In the genomic region with DNA sequence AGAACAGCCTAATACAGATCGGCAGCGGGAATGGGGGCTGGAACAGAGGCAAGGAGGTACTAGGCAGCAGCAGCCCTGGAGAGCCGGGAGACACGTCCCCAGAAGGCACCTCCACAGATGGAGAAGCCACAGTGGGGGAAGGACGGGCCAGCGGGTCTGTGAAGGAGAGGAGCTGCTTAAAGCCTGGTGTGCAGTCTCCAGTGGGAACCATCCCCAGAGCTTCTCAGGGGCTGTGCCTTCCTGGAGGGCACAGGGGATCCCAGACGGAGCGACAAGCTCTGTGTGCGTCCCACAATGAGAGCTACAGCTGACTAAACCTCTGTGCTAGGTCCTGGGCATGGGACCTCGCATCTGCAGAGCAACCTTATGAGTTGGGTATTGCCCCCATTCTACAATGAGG, we compare ENCODE assay signal across 16 cellular contexts. TPM values are rescaled to one million over a fixed set of nuclear protein-coding genes. Genes with fewer than 3 reads are reported as not detected.
DNase-seq lines count a peak whose midpoint lies in the region; ATAC-seq and TF ChIP-seq lines count a peak whose summit lies in the region.
"Had no signal": no experiment of that assay in that cellular context is flagged by ENCODE, and none has a peak within 500 bp of the region (broad histone marks: within the 10 kb centered on the region; RNA-seq: fewer than 3 reads in every experiment).

No MANE protein-coding gene starts in this region.

- no peaks in the 10 kb centered on the region for H3K9me3 ChIP-seq in neuronal stem cell (replicated peaks in 1 of 2; ENCODE audit: control insufficient read depth in 2 of 2, insufficient read depth in 1 of 2, low read depth in 1 of 2, low read length in 2 of 2)
- H3K9me3 ChIP-seq in gastrocnemius medialis, result no peaks in the 10 kb centered on the region
- H3K9me3 ChIP-seq: A549, left lung, psoas muscle had no signal

- peaks cover 100% of the 10 kb centered on the region for H3K36me3 Mint-ChIP-seq in activated T-cell treated with anti-CD3 and anti-CD28 coated beads, Interleukin-2, amount 50 U/mL, for 24 hours (ENCODE audit: low read depth)
- peaks cover 92% of the 10 kb centered on the region for H3K36me3 Mint-ChIP-seq in central memory CD8-positive, alpha-beta T cell (ENCODE audit: insufficient read depth)

- no peaks in the 10 kb centered on the region for H3K79me1 ChIP-seq in neuronal stem cell (ENCODE audit: low read depth, low read length)

- H3K27me3 Mint-ChIP-seq in activated T-cell treated with anti-CD3 and anti-CD28 coated beads, Interleukin-2, amount 50 U/mL, for 24 hours, result no peaks in the 10 kb centered on the region
- no peaks in the 10 kb centered on the region for H3K27me3 Mint-ChIP-seq in central memory CD8-positive, alpha-beta T cell

- H3K27ac Mint-ChIP-seq in activated T-cell treated with anti-CD3 and anti-CD28 coated beads, Interleukin-2, amount 50 U/mL, for 24 hours, result peak overlapping the region; percentile 91
- peak overlapping the region; percentile 93 for H3K27ac Mint-ChIP-seq in central memory CD8-positive, alpha-beta T cell (ENCODE audit: low read depth)

- no peak overlapping the region for H3K4me3 ChIP-seq in neuronal stem cell (ENCODE audit: low read length in 2 of 2)
- no peak overlapping the region for H3K4me3 ChIP-seq in gastrocnemius medialis
- H3K4me3 ChIP-seq: A549, left lung, psoas muscle had no signal

- H3K36me3 ChIP-seq in neuronal stem cell (replicated peaks in 1 of 2; ENCODE audit: control insufficient read depth in 2 of 2, insufficient read depth in 2 of 2, low read length in 2 of 2) (peaks cover 59 to 96% of the 10 kb centered on the region in 2 donors), gastrocnemius medialis (peaks cover 0 to 71% of the 10 kb centered on the region in 2 donors)

- no CpG with 5 or more reads among the region's 10 CpGs for WGBS in neuronal stem cell (ENCODE audit: extremely low coverage in 2 of 2, insufficient read length in 2 of 2, insufficient replicate concordance in 1 of 2), 2 donors

- H3K23ac ChIP-seq in neuronal stem cell (ENCODE audit: low read depth, low read length, poor library complexity), result peak overlapping the region; percentile 27

- H3K4ac ChIP-seq in neuronal stem cell (ENCODE audit: low read length), result no peak overlapping the region

- no peak overlapping the region for H4K8ac ChIP-seq in neuronal stem cell (ENCODE audit: low read depth, low read length)

- H2AFZ ChIP-seq in neuronal stem cell (ENCODE audit: low read length), result no peak overlapping the region

- H3K9ac ChIP-seq in neuronal stem cell (ENCODE audit: low read depth, low read length, poor library complexity), result no peak overlapping the region

- H3K27ac ChIP-seq in neuronal stem cell (replicated peaks; ENCODE audit: low read length), result no peak overlapping the region
- H3K27ac ChIP-seq in gastrocnemius medialis, result no peak overlapping the region
- H3K27ac ChIP-seq: A549, left lung, psoas muscle had no signal

- H2BK12ac ChIP-seq in neuronal stem cell (ENCODE audit: low read length), result no peak overlapping the region

- no peak for DNase-seq in activated T-cell treated with anti-CD3 and anti-CD28 coated beads, Interleukin-2, amount 50 U/mL, for 24 hours
- DNase-seq in activated T-cell treated with anti-CD3 and anti-CD28 coated beads for 4 hours, result no peak
- peak; percentile 29 for DNase-seq in RKO (ENCODE audit: low spot score)
- no peak for DNase-seq in central memory CD8-positive, alpha-beta T cell (ENCODE audit: low spot score in 2 of 2)
- no peak for DNase-seq in neuronal stem cell (ENCODE audit: low spot score)
- DNase-seq in EL, result no peak
- DNase-seq in NCI-H1436 treated with DMSO at 0.1 percent for 48 hours (lab: John Stamatoyannopoulos, UW), result no peak
- no peak for DNase-seq in gastrocnemius medialis
- DNase-seq: activated naive CD4-positive, alpha-beta T cell treated with anti-CD3 and anti-CD28 coated beads, Interleukin-2, amount 50 U/mL, for 16 hours; cerebellar nuclear complex; left lung; NCI-H1105 treated with DMSO at 0.1 percent for 48 hours; NCI-H2171; NCI-H82; psoas muscle had no signal

- H3K4me2 ChIP-seq in neuronal stem cell (ENCODE audit: insufficient read depth, low read length, poor library complexity, severe bottlenecking), result no peak overlapping the region
- H3K4me2 ChIP-seq: A549 had no signal

- ATAC-seq in central memory CD8-positive, alpha-beta T cell (replicated peaks; ENCODE audit: extremely low read depth, poor library complexity, severe bottlenecking), result no peak
- ATAC-seq in gastrocnemius medialis, result no peak
- ATAC-seq: A549 had no signal

- in situ Hi-C loops in gastrocnemius medialis (cut with MboI; ENCODE audit: low sequenced_read_pairs in 4 of 4), result no loop called here

- TF ChIP-seq POLR2A in gastrocnemius medialis (IDR thresholded peaks at IDR 0.05), result no peak

- no peak overlapping the region for H3K14ac ChIP-seq in neuronal stem cell (ENCODE audit: low read length)

- no peak overlapping the region for H4K91ac ChIP-seq in neuronal stem cell (ENCODE audit: low read depth, low read length, poor library complexity)

- no peak overlapping the region for H2BK5ac ChIP-seq in neuronal stem cell (ENCODE audit: low read length)

- H2BK120ac ChIP-seq in neuronal stem cell (ENCODE audit: low read depth, low read length), result no peak overlapping the region

- H3K4me3 Mint-ChIP-seq in activated T-cell treated with anti-CD3 and anti-CD28 coated beads, Interleukin-2, amount 50 U/mL, for 24 hours, result no peak overlapping the region
- no peak overlapping the region for H3K4me3 Mint-ChIP-seq in central memory CD8-positive, alpha-beta T cell

- H3K18ac ChIP-seq in neuronal stem cell (ENCODE audit: low read length), result no peak overlapping the region

- intact Hi-C loops in gastrocnemius medialis (cut with DNase I; ENCODE audit: low total_unique reads), result no loop called here

- H3K27me3 ChIP-seq in neuronal stem cell (ENCODE audit: control insufficient read depth in 3 of 3, insufficient read depth in 3 of 3, low read depth in 1 of 3, low read length in 3 of 3) (no peaks in the 10 kb centered on the region), gastrocnemius medialis (no peaks in the 10 kb centered on the region)
- H3K27me3 ChIP-seq: left lung had no signal

- no peaks in the 10 kb centered on the region for H3K9me3 Mint-ChIP-seq in activated T-cell treated with anti-CD3 and anti-CD28 coated beads, Interleukin-2, amount 50 U/mL, for 24 hours
- no peaks in the 10 kb centered on the region for H3K9me3 Mint-ChIP-seq in central memory CD8-positive, alpha-beta T cell

- no peak overlapping the region for H2BK15ac ChIP-seq in neuronal stem cell (ENCODE audit: low read length)

- H2AK5ac ChIP-seq in neuronal stem cell (ENCODE audit: low read depth, low read length), result no peak overlapping the region

- TF ChIP-seq CTCF in gastrocnemius medialis (IDR thresholded peaks at IDR 0.05 in 4 of 5, conservative IDR thresholded peaks at IDR 0.05 in 1 of 5), result no peak

- H3K4me1 Mint-ChIP-seq in activated T-cell treated with anti-CD3 and anti-CD28 coated beads, Interleukin-2, amount 50 U/mL, for 24 hours (ENCODE audit: low read depth), result peaks cover 37% of the 10 kb centered on the region
- peaks cover 43% of the 10 kb centered on the region for H3K4me1 Mint-ChIP-seq in central memory CD8-positive, alpha-beta T cell

- peaks cover 2% of the 10 kb centered on the region in 2 donors for H3K4me1 ChIP-seq in neuronal stem cell (ENCODE audit: control insufficient read depth in 2 of 2, insufficient read depth in 1 of 2, low read depth in 1 of 2, low read length in 2 of 2)
- no peaks in the 10 kb centered on the region for H3K4me1 ChIP-seq in gastrocnemius medialis
- H3K4me1 ChIP-seq: psoas muscle had no signal

RNA-seq across cellular contexts. Expression of a gene that starts 50.8 kb away (rescaled TPM):
- polyA plus RNA-seq in neuronal stem cell (2013, experiment 1 of 2), result 32.4 TPM
- polyA plus RNA-seq in neuronal stem cell (2013, experiment 2 of 2), result 32.9 TPM
- 10 to 100 TPM; 18.1 to 54.1 (median 33.6) TPM for total RNA-seq in gastrocnemius medialis
